ENCODE assay signal across 13 cellular contexts in the genomic region with DNA sequence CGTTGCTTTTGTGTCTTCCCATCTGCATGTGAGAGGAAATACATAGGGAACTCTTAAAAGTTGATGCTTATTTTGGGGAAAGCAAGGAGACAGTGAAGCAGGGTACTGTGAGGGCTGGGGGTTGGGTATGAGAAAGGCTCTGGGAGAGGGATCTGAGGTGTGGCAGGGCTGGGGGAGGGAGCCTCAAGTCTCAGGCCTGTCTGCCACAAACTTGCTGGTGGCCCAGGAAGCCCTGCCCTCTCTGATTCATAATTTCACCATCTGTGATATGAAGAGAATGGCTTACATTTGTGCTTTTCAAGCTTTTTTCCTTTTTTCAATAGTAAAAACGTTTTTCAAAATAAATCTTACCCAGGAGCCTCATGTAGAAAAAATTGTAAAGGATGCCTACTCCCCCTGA.
DNase-seq lines count a peak whose midpoint lies in the region; ATAC-seq and TF ChIP-seq lines count a peak whose summit lies in the region.
"Had no signal": no experiment of that assay in that cellular context is flagged by ENCODE, and none has a peak within 500 bp of the region (broad histone marks: within the 10 kb centered on the region; RNA-seq: fewer than 3 reads in every experiment).

No MANE protein-coding gene starts in this region.

- DNase-seq in MCF 10A (ENCODE audit: unreplicated experiment) (peak; percentile 68), breast epithelium (ENCODE audit: low spot score in 2 of 2) (no peak), SK-N-SH (no peak), fibroblast of the aortic adventitia (ENCODE audit: low read depth) (peak; percentile 59), tibial artery (no peak), hippocampal formation (lab: John Stamatoyannopoulos, UW) (no peak), SIG-M5 treated with dmso at 0.1 percent for 504 hours (lab: John Stamatoyannopoulos, UW; ENCODE audit: unreplicated experiment) (no peak)
- DNase-seq: KBM-7, NCI-H526, WERI-Rb-1 had no signal

- no peaks in the 10 kb centered on the region for H3K4me1 ChIP-seq in breast epithelium
- H3K4me1 ChIP-seq in SK-N-SH (ENCODE audit: control insufficient read depth in 1 of 2, insufficient read depth in 2 of 2, low read depth in 1 of 2, low read length in 1 of 2) = peaks cover 7 to 26% of the 10 kb centered on the region in 2 experiments
- peaks cover 0 to 47% (median 29%) of the 10 kb centered on the region in 4 donors for H3K4me1 ChIP-seq in tibial artery

- H3K4me2 ChIP-seq in SK-N-SH = peak overlapping the region; percentile 70

- TF ChIP-seq CTCF in MCF 10A (IDR thresholded peaks at IDR 0.05; ENCODE audit: unreplicated experiment) (no peak), breast epithelium (IDR thresholded peaks at IDR 0.05) (no peak), SK-N-SH (IDR thresholded peaks at IDR 0.05) (no peak), fibroblast of the aortic adventitia (IDR thresholded peaks at IDR 0.05; ENCODE audit: insufficient read depth, low read length) (no peak), tibial artery (IDR thresholded peaks at IDR 0.05) (no peak)

- intact Hi-C loops in MCF 10A (cut with micrococcal nuclease) = loop anchor here (1.0 kb wide), 1 partner anchor 38 kb away; no protein-coding TSS in a partner anchor
- intact Hi-C loops in breast epithelium (cut with DNase I; ENCODE audit: low total_unique reads) = no loop called here
- intact Hi-C loops in tibial artery (cut with DNase I; ENCODE audit: low total_unique reads) = no loop called here

- no peaks in the 10 kb centered on the region for H3K36me3 ChIP-seq in breast epithelium
- peaks cover 0 to 10% of the 10 kb centered on the region in 2 experiments for H3K36me3 ChIP-seq in SK-N-SH (replicated peaks in 1 of 2; ENCODE audit: control insufficient read depth in 1 of 2, insufficient read depth in 2 of 2, low read length in 1 of 2)
- no peaks in the 10 kb centered on the region for H3K36me3 ChIP-seq in tibial artery
- H3K36me3 ChIP-seq: WERI-Rb-1 had no signal

- H3K9ac ChIP-seq in SK-N-SH = peak overlapping the region; percentile 27; the same call in 1 of the 2 replicates

- no peaks in the 10 kb centered on the region for H3K9me3 ChIP-seq in breast epithelium
- no peaks in the 10 kb centered on the region for H3K9me3 ChIP-seq in SK-N-SH
- H3K9me3 ChIP-seq in tibial artery = no peaks in the 10 kb centered on the region

- no peak overlapping the region for H3K4me3 ChIP-seq in breast epithelium
- H3K4me3 ChIP-seq in SK-N-SH (ENCODE audit: low read depth in 2 of 2, low read length in 1 of 2) = no peak overlapping the region
- no peak overlapping the region for H3K4me3 ChIP-seq in fibroblast of the aortic adventitia (ENCODE audit: low read depth, low read length)
- H3K4me3 ChIP-seq in tibial artery = no peak overlapping the region

- H3K27ac ChIP-seq in breast epithelium (no peak overlapping the region), SK-N-SH (ENCODE audit: low read depth in 2 of 2, low read length in 1 of 2) (peak overlapping the region in 1 of 2 experiments; percentile 33; a peak in 3 of 4 replicates), tibial artery (peak overlapping the region; percentile 1 to 11)
- H3K27ac ChIP-seq: WERI-Rb-1 had no signal

- peaks cover 67% of the 10 kb centered on the region for H3K79me2 ChIP-seq in SK-N-SH (ENCODE audit: insufficient read depth)

- ATAC-seq in HG03442 (IDR thresholded peaks at IDR 0.05; ENCODE audit: unreplicated experiment) = no peak

- no peaks in the 10 kb centered on the region for H3K27me3 ChIP-seq in breast epithelium
- no peaks in the 10 kb centered on the region for H3K27me3 ChIP-seq in SK-N-SH (ENCODE audit: insufficient read depth)
- no peaks in the 10 kb centered on the region for H3K27me3 ChIP-seq in tibial artery

- H4K20me1 ChIP-seq in SK-N-SH (ENCODE audit: insufficient read depth) = no peaks in the 10 kb centered on the region

- H3K27ac Mint-ChIP-seq in MCF 10A (ENCODE audit: low read depth, unreplicated experiment) = peak overlapping the region; percentile 24
- H3K27ac Mint-ChIP-seq: activated naive CD4-positive, alpha-beta T cell treated with anti-CD3 and anti-CD28 coated beads, Interleukin-2, amount 50 U/mL, for 72 hours; mesothelial cell of epicardium had no signal

- H3K9me2 ChIP-seq in SK-N-SH = no peaks in the 10 kb centered on the region

- H3K4me1 Mint-ChIP-seq in MCF 10A (ENCODE audit: insufficient read depth, unreplicated experiment) = peaks cover 49% of the 10 kb centered on the region

- no peaks in the 10 kb centered on the region for H3K36me3 Mint-ChIP-seq in MCF 10A (ENCODE audit: insufficient read depth, unreplicated experiment)
- H3K36me3 Mint-ChIP-seq: activated naive CD4-positive, alpha-beta T cell treated with anti-CD3 and anti-CD28 coated beads, Interleukin-2, amount 50 U/mL, for 72 hours; mesothelial cell of epicardium had no signal

- no peak overlapping the region for H3K4me3 Mint-ChIP-seq in MCF 10A (ENCODE audit: unreplicated experiment)
- H3K4me3 Mint-ChIP-seq: mesothelial cell of epicardium had no signal

- no TSS peak for BruUV-seq in MCF 10A (replicated peaks; lab: Mats Ljungman, UMichigan)

- TF ChIP-seq EP300 in SK-N-SH (IDR thresholded peaks at IDR 0.05; ENCODE audit: borderline replicate concordance in 1 of 2, low read depth in 1 of 2, low read length in 1 of 2) = no peak

- no peaks in the 10 kb centered on the region for H3K9me3 Mint-ChIP-seq in MCF 10A (ENCODE audit: unreplicated experiment)
- H3K9me3 Mint-ChIP-seq: activated naive CD4-positive, alpha-beta T cell treated with anti-CD3 and anti-CD28 coated beads, Interleukin-2, amount 50 U/mL, for 72 hours; mesothelial cell of epicardium had no signal

- POLR2A ChIA-PET in MCF 10A (lab: Yijun Ruan, JAX) (interaction anchor here (0.6 to 1.7 kb wide), 4 partner anchors 12 to 291 kb away, joined by 3 to 5 read pairs (median 3); no protein-coding TSS in a partner anchor), SK-N-SH (lab: Yijun Ruan, JAX) (no interaction called here)

- CTCF ChIA-PET in MCF 10A (lab: Yijun Ruan, JAX) (interaction anchor here (0.6 kb wide), 1 partner anchor 175 kb away, joined by 3 read pairs; no protein-coding TSS in a partner anchor), SK-N-SH (lab: Yijun Ruan, JAX) (interaction anchor here (0.9 to 1.1 kb wide), 2 partner anchors 17 to 49 kb away, joined by 3 read pairs; no protein-coding TSS in a partner anchor)

- TF ChIP-seq RAD21 in SK-N-SH (IDR thresholded peaks at IDR 0.05; ENCODE audit: low read length) = no peak

- H3F3A ChIP-seq in SK-N-SH (replicated peaks; ENCODE audit: insufficient read depth) = no peaks in the 10 kb centered on the region

- no peak for TF ChIP-seq POLR2A in breast epithelium (IDR thresholded peaks at IDR 0.05)

- no peaks in the 10 kb centered on the region for H3K27me3 Mint-ChIP-seq in MCF 10A (ENCODE audit: insufficient read depth, unreplicated experiment)

- H2AFZ ChIP-seq in SK-N-SH (ENCODE audit: low read depth) = no peak overlapping the region

- WGBS in SK-N-SH (ENCODE audit: low lambda C conversion rate) = 39% methylated on average over 2 of the region's 2 CpGs

TF ChIP-seq in SK-N-SH, 30 proteins besides CTCF, POLR2A, EP300 and RAD21:
- TF ChIP-seq JUND (IDR thresholded peaks at IDR 0.05) (0 out of 2 replicates have a peak, but pooled peaks have one; percentile 44), FOSL2 (IDR thresholded peaks at IDR 0.05; ENCODE audit: borderline replicate concordance, low read depth) (peak; percentile 41; the same call in 1 of the 2 replicates), SMC3 (IDR thresholded peaks at IDR 0.05; ENCODE audit: low read depth, low read length) (no peak), TCF12 (IDR thresholded peaks at IDR 0.05) (peak; percentile 31; the same call in 1 of the 2 replicates)
- TF ChIP-seq, protein P1, sequence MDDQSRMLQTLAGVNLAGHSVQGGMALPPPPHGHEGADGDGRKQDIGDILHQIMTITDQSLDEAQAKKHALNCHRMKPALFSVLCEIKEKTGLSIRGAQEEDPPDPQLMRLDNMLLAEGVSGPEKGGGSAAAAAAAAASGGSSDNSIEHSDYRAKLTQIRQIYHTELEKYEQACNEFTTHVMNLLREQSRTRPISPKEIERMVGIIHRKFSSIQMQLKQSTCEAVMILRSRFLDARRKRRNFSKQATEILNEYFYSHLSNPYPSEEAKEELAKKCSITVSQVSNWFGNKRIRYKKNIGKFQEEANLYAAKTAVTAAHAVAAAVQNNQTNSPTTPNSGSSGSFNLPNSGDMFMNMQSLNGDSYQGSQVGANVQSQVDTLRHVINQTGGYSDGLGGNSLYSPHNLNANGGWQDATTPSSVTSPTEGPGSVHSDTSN (IDR thresholded peaks at IDR 0.05) = 0 out of 2 replicates have a peak, but pooled peaks have one; percentile 10
- TF ChIP-seq, protein P2, sequence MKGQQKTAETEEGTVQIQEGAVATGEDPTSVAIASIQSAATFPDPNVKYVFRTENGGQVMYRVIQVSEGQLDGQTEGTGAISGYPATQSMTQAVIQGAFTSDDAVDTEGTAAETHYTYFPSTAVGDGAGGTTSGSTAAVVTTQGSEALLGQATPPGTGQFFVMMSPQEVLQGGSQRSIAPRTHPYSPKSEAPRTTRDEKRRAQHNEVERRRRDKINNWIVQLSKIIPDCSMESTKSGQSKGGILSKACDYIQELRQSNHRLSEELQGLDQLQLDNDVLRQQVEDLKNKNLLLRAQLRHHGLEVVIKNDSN (IDR thresholded peaks at IDR 0.05; ENCODE audit: borderline replicate concordance, low read depth) = no peak

Comparison
In these comparisons a context has a peak if more than half of its experiments do, and no peak if none do; other contexts are left out.
1. DNase-seq: peak in MCF 10A (single experiment) and fibroblast of the aortic adventitia (single experiment); none in breast epithelium (0 of 2), SK-N-SH (single experiment), tibial artery (0 of 2), hippocampal formation (0 of 2) and SIG-M5 treated with dmso at 0.1 percent for 504 hours (single experiment).
2. H3K27ac ChIP-seq: peak in tibial artery (2 of 2); none in breast epithelium (0 of 2).